In the genomic region with DNA sequence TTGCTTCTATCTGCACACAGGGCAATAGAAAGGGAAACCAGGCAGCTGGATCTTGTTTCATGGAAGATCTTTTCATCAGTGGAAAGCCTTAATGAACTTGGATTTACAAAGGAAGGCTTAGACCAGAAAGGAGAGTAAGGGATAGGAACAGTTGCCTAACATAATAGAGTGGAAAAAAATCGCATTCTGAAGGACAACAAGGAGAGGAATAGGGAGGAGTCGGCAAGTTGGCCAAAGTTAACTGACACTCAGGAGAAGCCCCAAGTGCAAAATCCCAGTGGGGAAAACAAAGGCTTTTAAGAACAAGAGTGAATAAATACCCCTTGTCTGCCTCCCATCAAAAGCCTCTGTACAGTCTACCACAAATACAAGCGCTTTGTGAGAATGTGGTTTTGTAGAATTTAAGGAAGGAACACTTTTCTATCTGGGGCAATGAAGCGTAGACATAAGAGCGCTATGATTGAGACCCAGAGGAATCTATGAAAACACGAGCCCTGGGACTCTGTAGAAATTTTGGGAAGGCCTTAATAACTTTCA, we compare ENCODE assay signal across 19 cellular contexts.
"Had no signal": no experiment of that assay in that cellular context is flagged by ENCODE, and none has a peak within 500 bp of the region (broad histone marks: within the 10 kb centered on the region; RNA-seq: fewer than 3 reads in every experiment).

No MANE protein-coding gene starts in this region.

- H3K36me3 Mint-ChIP-seq: activated naive CD4-positive, alpha-beta T cell treated with anti-CD3 and anti-CD28 coated beads, Interleukin-2, amount 50 U/mL, for 24 hours; naive thymus-derived CD8-positive, alpha-beta T cell; WTC11 had no signal

- DNase-seq: activated CD4-positive, alpha-beta T cell treated with anti-CD3 and anti-CD28 coated beads for 48 hours; activated CD8-positive, alpha-beta T cell treated with anti-CD3 and anti-CD28 coated beads for 36 hours; activated effector memory CD4-positive, alpha-beta T cell treated with anti-CD3 and anti-CD28 coated beads, Interleukin-2, amount 50 U/mL, for 16 hours; activated T-cell treated with anti-CD3 and anti-CD28 coated beads, Interleukin-2, amount 50 U/mL, for 4 hours; body of pancreas; erythroblast; islet precursor cell; left ventricle myocardium inferior; mesenchymal stem cell; naive thymus-derived CD8-positive, alpha-beta T cell; right cardiac atrium; small intestine; stimulated activated CD4-positive, alpha-beta T cell treated with anti-CD3 and anti-CD28 coated beads, Interleukin-4, amount 100 ng/mL, for 24 hours; stimulated activated naive CD4-positive, alpha-beta T cell; trophoblast cell had no signal

- H3K4me3 Mint-ChIP-seq: activated CD8-positive, alpha-beta T cell treated with anti-CD3 and anti-CD28 coated beads for 36 hours; activated naive CD4-positive, alpha-beta T cell treated with anti-CD3 and anti-CD28 coated beads, Interleukin-2, amount 50 U/mL, for 24 hours; activated T-cell treated with anti-CD3 and anti-CD28 coated beads, Interleukin-2, amount 50 U/mL, for 4 hours; dendritic cell treated with granulocyte-macrophage colony-stimulating factor and Interleukin-4, amounts not matched to agents 40 ng/mL and 50 ng/mL, for 4 days; naive thymus-derived CD8-positive, alpha-beta T cell; WTC11 had no signal

- ATAC-seq: activated CD8-positive, alpha-beta T cell treated with anti-CD3 and anti-CD28 coated beads for 36 hours; activated T-cell treated with anti-CD3 and anti-CD28 coated beads, Interleukin-2, amount 50 U/mL, for 4 hours; body of pancreas; naive thymus-derived CD8-positive, alpha-beta T cell had no signal

- H3K4me1 ChIP-seq: body of pancreas had no signal

- H3K27ac ChIP-seq: body of pancreas, hepatocyte, left ventricle myocardium inferior had no signal

- H3K27ac Mint-ChIP-seq: activated CD8-positive, alpha-beta T cell treated with anti-CD3 and anti-CD28 coated beads for 36 hours; activated naive CD4-positive, alpha-beta T cell treated with anti-CD3 and anti-CD28 coated beads, Interleukin-2, amount 50 U/mL, for 24 hours; dendritic cell treated with granulocyte-macrophage colony-stimulating factor and Interleukin-4, amounts not matched to agents 40 ng/mL and 50 ng/mL, for 4 days; naive thymus-derived CD8-positive, alpha-beta T cell; WTC11 had no signal

- H2AFZ ChIP-seq: hepatocyte had no signal

- H3K9me3 Mint-ChIP-seq: activated CD8-positive, alpha-beta T cell treated with anti-CD3 and anti-CD28 coated beads for 36 hours; activated naive CD4-positive, alpha-beta T cell treated with anti-CD3 and anti-CD28 coated beads, Interleukin-2, amount 50 U/mL, for 24 hours; activated T-cell treated with anti-CD3 and anti-CD28 coated beads, Interleukin-2, amount 50 U/mL, for 4 hours; dendritic cell treated with granulocyte-macrophage colony-stimulating factor and Interleukin-4, amounts not matched to agents 40 ng/mL and 50 ng/mL, for 4 days; naive thymus-derived CD8-positive, alpha-beta T cell; WTC11 had no signal

- H3K79me2 ChIP-seq: hepatocyte had no signal

- H3K9me3 ChIP-seq: body of pancreas, left ventricle myocardium inferior had no signal

- H3K4me1 Mint-ChIP-seq: activated naive CD4-positive, alpha-beta T cell treated with anti-CD3 and anti-CD28 coated beads, Interleukin-2, amount 50 U/mL, for 24 hours had no signal

- H3K4me2 ChIP-seq: hepatocyte had no signal

- H3K27me3 ChIP-seq: body of pancreas, hepatocyte had no signal
